18 cellular contexts compared by ENCODE assay signal in the genomic region with DNA sequence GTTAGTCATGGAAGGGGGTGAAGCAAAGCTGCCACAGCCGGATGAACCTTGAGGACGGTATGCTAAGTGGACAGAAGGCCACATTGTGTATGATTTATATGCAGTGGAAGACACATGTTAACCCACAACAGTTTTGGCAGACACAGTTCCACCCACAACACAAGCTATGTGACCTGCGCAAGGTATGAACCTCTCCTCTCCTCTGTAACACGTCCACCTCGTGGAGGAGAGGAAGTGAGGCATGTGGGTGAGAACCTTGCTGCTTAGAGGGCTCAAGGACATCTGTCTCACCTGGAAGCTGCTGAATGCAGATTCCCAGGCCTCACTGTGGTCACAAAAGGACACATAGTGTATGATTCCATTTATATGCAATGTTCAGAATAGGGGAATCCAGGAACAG.
A peak's percentile ranks its signal among the peaks of the same experiment; 100 is the strongest.
DNase-seq lines count a peak whose midpoint lies in the region; ATAC-seq, FAIRE-seq and TF ChIP-seq lines count a peak whose summit lies in the region.
"Had no signal": no experiment of that assay in that cellular context is flagged by ENCODE, and none has a peak within 500 bp of the region (broad histone marks: within the 10 kb centered on the region; RNA-seq: fewer than 3 reads in every experiment).

No MANE protein-coding gene starts in this region.

- intact Hi-C loops in CD14-positive monocyte (cut with micrococcal nuclease) = no loop called here
- intact Hi-C loops in CD8-positive, alpha-beta T cell (cut with DNase I, micrococcal nuclease) = no loop called here
- intact Hi-C loops in K562 (cut with micrococcal nuclease) = no loop called here
- intact Hi-C loops in naive thymus-derived CD4-positive, alpha-beta T cell (cut with micrococcal nuclease) = no loop called here
- intact Hi-C loops in CD4-positive, alpha-beta T cell (cut with DNase I, micrococcal nuclease) = no loop called here

- peaks cover 25 to 54% of the 10 kb centered on the region in 2 donors for H3K36me3 Mint-ChIP-seq in CD14-positive monocyte
- peaks cover 11% of the 10 kb centered on the region for H3K36me3 Mint-ChIP-seq in CD8-positive, alpha-beta T cell
- peaks cover 0 to 11% (median 0%) of the 10 kb centered on the region in 5 donors for H3K36me3 Mint-ChIP-seq in naive thymus-derived CD4-positive, alpha-beta T cell
- peaks cover 4% of the 10 kb centered on the region for H3K36me3 Mint-ChIP-seq in CD4-positive, alpha-beta T cell (ENCODE audit: low read depth)

- H3K9me3 Mint-ChIP-seq in CD14-positive monocyte = peaks cover 0 to under 1% (median 0%) of the 10 kb centered on the region in 7 donors
- no peaks in the 10 kb centered on the region for H3K9me3 Mint-ChIP-seq in CD8-positive, alpha-beta T cell
- H3K9me3 Mint-ChIP-seq in naive thymus-derived CD4-positive, alpha-beta T cell = peaks cover 0 to 4% (median 0%) of the 10 kb centered on the region in 11 donors
- H3K9me3 Mint-ChIP-seq in CD4-positive, alpha-beta T cell = no peaks in the 10 kb centered on the region

- peaks cover 56% of the 10 kb centered on the region for H3K79me2 ChIP-seq in K562 (ENCODE audit: control insufficient read depth, insufficient read depth, low read length)

- H2AFZ ChIP-seq in K562 (ENCODE audit: low read depth, low read length) = no peak overlapping the region

- no peak overlapping the region for H3K4me3 ChIP-seq in CD8-positive, alpha-beta T cell (ENCODE audit: low read depth, low read length)
- H3K4me3 ChIP-seq in K562 = no peak overlapping the region
- H3K4me3 ChIP-seq in naive thymus-derived CD4-positive, alpha-beta T cell (ENCODE audit: low read length) = no peak overlapping the region

- H4K20me1 ChIP-seq in K562 (replicated peaks; ENCODE audit: control insufficient read depth, insufficient read depth, low read length) = peaks cover 2% of the 10 kb centered on the region; the same call in 1 of the 2 replicates

- BruUV-seq in K562 (replicated peaks; lab: Mats Ljungman, UMichigan) = no TSS peak

- H3K9ac ChIP-seq in K562 (ENCODE audit: insufficient read depth in 1 of 2, low read depth in 2 of 2, low read length in 2 of 2) = no peak overlapping the region
- H3K9ac ChIP-seq: SK-N-SH had no signal

- peak; percentile 40 for ATAC-seq in CD8-positive, alpha-beta T cell
- ATAC-seq in K562 = no peak
- peak; percentile 26 for ATAC-seq in naive thymus-derived CD4-positive, alpha-beta T cell
- no peak for ATAC-seq in CD4-positive, alpha-beta T cell (ENCODE audit: poor library complexity)
- ATAC-seq: Panc1, Right ventricle myocardium inferior had no signal

- no peak for DNase-seq in CD14-positive monocyte (ENCODE audit: low spot score)
- DNase-seq in CD8-positive, alpha-beta T cell = no peak
- no peak for DNase-seq in K562 (ENCODE audit: extremely low read depth in 1 of 4, low spot score in 3 of 4)
- no peak for DNase-seq in naive thymus-derived CD4-positive, alpha-beta T cell
- DNase-seq in caudate nucleus (lab: John Stamatoyannopoulos, UW) = no peak
- DNase-seq in kidney glomerular epithelial cell (lab: John Stamatoyannopoulos, UW) = no peak
- no peak for DNase-seq in CD4-positive, alpha-beta T cell
- DNase-seq: BE2C, DMS53, KG1, NCI-H1105 treated with DMSO at 0.1 percent for 48 hours, NCI-H187 treated with DMSO at 0.1 percent for 48 hours, NCI-H2171, NCI-H774, SK-N-SH had no signal

- H3K9me3 ChIP-seq in CD8-positive, alpha-beta T cell (ENCODE audit: low read length) = no peaks in the 10 kb centered on the region
- H3K9me3 ChIP-seq in K562 (replicated peaks; ENCODE audit: control insufficient read depth, insufficient read depth, low read depth, low read length) = no peaks in the 10 kb centered on the region
- H3K9me3 ChIP-seq in naive thymus-derived CD4-positive, alpha-beta T cell (ENCODE audit: control insufficient read depth in 2 of 3, low read length in 3 of 3) = no peaks in the 10 kb centered on the region
- H3K9me3 ChIP-seq in CD4-positive, alpha-beta T cell (ENCODE audit: control insufficient read depth, low read length) = no peaks in the 10 kb centered on the region
- H3K9me3 ChIP-seq: BE2C, SK-N-SH had no signal

- peaks cover 14% of the 10 kb centered on the region for H3K4me1 Mint-ChIP-seq in CD14-positive monocyte
- H3K4me1 Mint-ChIP-seq in CD8-positive, alpha-beta T cell (ENCODE audit: low read depth) = peaks cover 20% of the 10 kb centered on the region
- H3K4me1 Mint-ChIP-seq in naive thymus-derived CD4-positive, alpha-beta T cell = peaks cover 9 to 30% (median 13%) of the 10 kb centered on the region in 7 donors
- peaks cover 25% of the 10 kb centered on the region for H3K4me1 Mint-ChIP-seq in CD4-positive, alpha-beta T cell (ENCODE audit: low read depth)

- no peak overlapping the region for H3K27ac ChIP-seq in CD8-positive, alpha-beta T cell (ENCODE audit: low read depth, low read length)
- H3K27ac ChIP-seq in K562 (ENCODE audit: extremely low read depth, low read depth, low read length) (no peak overlapping the region), caudate nucleus (ENCODE audit: low read depth, low read length) (no peak overlapping the region)
- no peak overlapping the region for H3K27ac ChIP-seq in naive thymus-derived CD4-positive, alpha-beta T cell (ENCODE audit: low read depth, low read length)
- H3K27ac ChIP-seq in CD4-positive, alpha-beta T cell (ENCODE audit: low read depth, low read length) = no peak overlapping the region

- H3K27me3 ChIP-seq in CD8-positive, alpha-beta T cell (ENCODE audit: insufficient read depth, low read length) = no peaks in the 10 kb centered on the region
- no peaks in the 10 kb centered on the region for H3K27me3 ChIP-seq in K562 (ENCODE audit: control insufficient read depth in 2 of 2, insufficient read depth in 2 of 2, low read length in 2 of 2)
- H3K27me3 ChIP-seq in naive thymus-derived CD4-positive, alpha-beta T cell (ENCODE audit: control insufficient read depth in 2 of 2, insufficient read depth in 2 of 2, low read length in 2 of 2) = no peaks in the 10 kb centered on the region
- no peaks in the 10 kb centered on the region for H3K27me3 ChIP-seq in CD4-positive, alpha-beta T cell (ENCODE audit: control insufficient read depth, insufficient read depth, low read length)
- H3K27me3 ChIP-seq: BE2C had no signal

- H3K9me1 ChIP-seq in K562 (ENCODE audit: control insufficient read depth, insufficient read depth, low read length) = peaks cover 6% of the 10 kb centered on the region

- TF ChIP-seq RAD21 in K562 (CRISPR knock-in tag; conservative IDR thresholded peaks at IDR 0.05 in 1 of 2, IDR thresholded peaks at IDR 0.05 in 1 of 2) = no peak

- TF ChIP-seq POLR2A in K562 (conservative IDR thresholded peaks at IDR 0.05) = no peak

- TF ChIP-seq EP300 in K562 (IDR thresholded peaks at IDR 0.05; ENCODE audit: low read length) = no peak

- POLR2A ChIA-PET in CD8-positive, alpha-beta T cell (lab: Charles Lee) = interaction anchor here (0.7 to 0.8 kb wide), 2 partner anchors 10 to 12 kb away, joined by 3 to 4 read pairs; no protein-coding TSS in a partner anchor
- POLR2A ChIA-PET in K562 (lab: Yijun Ruan, JAX) = interaction anchor here (1.2 kb wide), 1 partner anchor 8 kb away, joined by 3 read pairs; no protein-coding TSS in a partner anchor
- POLR2A ChIA-PET in naive thymus-derived CD4-positive, alpha-beta T cell (lab: Charles Lee) = no interaction called here
- POLR2A ChIA-PET in CD4-positive, alpha-beta T cell (lab: Charles Lee) = no interaction called here

- H3K4me2 ChIP-seq in K562 (ENCODE audit: insufficient read depth, low read length) = no peak overlapping the region
- H3K4me2 ChIP-seq: SK-N-SH had no signal

- CTCF ChIA-PET in CD8-positive, alpha-beta T cell (lab: Charles Lee) = no interaction called here
- CTCF ChIA-PET in K562 (lab: Yijun Ruan, JAX; ENCODE audit: low intra/inter-chr PET ratio) = no interaction called here
- CTCF ChIA-PET in naive thymus-derived CD4-positive, alpha-beta T cell (lab: Charles Lee) = no interaction called here
- CTCF ChIA-PET in CD4-positive, alpha-beta T cell (lab: Charles Lee) = no interaction called here

- TF ChIP-seq CTCF in CD14-positive monocyte (IDR thresholded peaks at IDR 0.05) (no peak), K562 (IDR thresholded peaks at IDR 0.05 in 2 of 3, conservative IDR thresholded peaks at IDR 0.05 in 1 of 3; ENCODE audit: insufficient read depth in 2 of 3, low read depth in 1 of 3, low read length in 3 of 3) (no peak)
- no peak for TF ChIP-seq CTCF in CD8-positive, alpha-beta T cell (IDR thresholded peaks at IDR 0.05)
- no peak for TF ChIP-seq CTCF in CD4-positive, alpha-beta T cell (IDR thresholded peaks at IDR 0.05)

- H3K27ac Mint-ChIP-seq in CD14-positive monocyte = peak overlapping the region in 5 of 7 donors; percentile 19 to 83 (median 48)
- no peak overlapping the region for H3K27ac Mint-ChIP-seq in CD8-positive, alpha-beta T cell
- H3K27ac Mint-ChIP-seq in naive thymus-derived CD4-positive, alpha-beta T cell = peak overlapping the region in 2 of 9 donors; percentile 5 to 17
- H3K27ac Mint-ChIP-seq in CD4-positive, alpha-beta T cell = no peak overlapping the region

- in situ Hi-C loops in K562 (cut with MboI) = no loop called here

- FAIRE-seq in K562 (lab: Jason Lieb, UNC) = no peak
- FAIRE-seq: GM12891 had no signal

- peaks cover 0 to 3% (median 2%) of the 10 kb centered on the region in 3 donors for H3K27me3 Mint-ChIP-seq in CD14-positive monocyte (ENCODE audit: low read depth in 3 of 3)
- no peaks in the 10 kb centered on the region for H3K27me3 Mint-ChIP-seq in CD8-positive, alpha-beta T cell (ENCODE audit: low read depth)
- H3K27me3 Mint-ChIP-seq in naive thymus-derived CD4-positive, alpha-beta T cell = no peaks in the 10 kb centered on the region
- H3K27me3 Mint-ChIP-seq in CD4-positive, alpha-beta T cell = no peaks in the 10 kb centered on the region

- WGBS in K562 (ENCODE audit: insufficient coverage, low coverage, missing lambda C conversion rate) = 78% methylated on average over 5 of the region's 5 CpGs

- no peak overlapping the region for H3K4me3 Mint-ChIP-seq in CD14-positive monocyte
- H3K4me3 Mint-ChIP-seq in CD8-positive, alpha-beta T cell = no peak overlapping the region
- no peak overlapping the region for H3K4me3 Mint-ChIP-seq in naive thymus-derived CD4-positive, alpha-beta T cell
- H3K4me3 Mint-ChIP-seq in CD4-positive, alpha-beta T cell = no peak overlapping the region

- no peaks in the 10 kb centered on the region for H3K4me1 ChIP-seq in CD8-positive, alpha-beta T cell (ENCODE audit: insufficient read depth, low read length)
- peaks cover 12 to 25% of the 10 kb centered on the region in 2 experiments for H3K4me1 ChIP-seq in K562 (replicated peaks in 1 of 2; ENCODE audit: control insufficient read depth in 2 of 2, insufficient read depth in 2 of 2, low read length in 2 of 2)
- no peaks in the 10 kb centered on the region for H3K4me1 ChIP-seq in naive thymus-derived CD4-positive, alpha-beta T cell (ENCODE audit: control insufficient read depth in 2 of 2, insufficient read depth in 2 of 2, low read length in 2 of 2)

- no peaks in the 10 kb centered on the region for H3K36me3 ChIP-seq in CD8-positive, alpha-beta T cell (ENCODE audit: insufficient read depth, low read length)
- H3K36me3 ChIP-seq in K562 (ENCODE audit: control insufficient read depth, insufficient read depth, low read length) = peaks cover 21% of the 10 kb centered on the region; the same call in 2 of the 3 replicates
- peaks cover 0 to 5% (median 0%) of the 10 kb centered on the region in 3 experiments for H3K36me3 ChIP-seq in naive thymus-derived CD4-positive, alpha-beta T cell (ENCODE audit: control insufficient read depth in 2 of 3, insufficient read depth in 3 of 3, low read length in 3 of 3)
- H3K36me3 ChIP-seq: BE2C had no signal

TF ChIP-seq in K562, 482 proteins besides CTCF, POLR2A, EP300 and RAD21 (continues in another document):
- TF ChIP-seq LARP7 (IDR thresholded peaks at IDR 0.05) = no peak

Comparison
In these comparisons a context has a peak if more than half of its experiments do, and no peak if none do; other contexts are left out.
1. H3K27ac Mint-ChIP-seq: peak in CD14-positive monocyte (5 of 7); none in CD8-positive, alpha-beta T cell (single experiment) and CD4-positive, alpha-beta T cell (single experiment).
2. ATAC-seq: peak in CD8-positive, alpha-beta T cell (single experiment) and naive thymus-derived CD4-positive, alpha-beta T cell (single experiment); none in K562 (single experiment) and CD4-positive, alpha-beta T cell (single experiment).
3. POLR2A ChIA-PET loops: an anchor here in CD8-positive, alpha-beta T cell (0.7 to 0.8 kb wide) and K562 (1.2 kb wide); none called in naive thymus-derived CD4-positive, alpha-beta T cell and CD4-positive, alpha-beta T cell.